ENCODE assay signal across 1 cellular context in genomic region chr21:33917421-33917820, GRCh38.
TF ChIP-seq lines count a peak whose summit lies in the region.

No MANE protein-coding gene starts in this region.

TF ChIP-seq in liver, 16 proteins besides CTCF, POLR2A, EP300 and RAD21 (continued from another document):
- TF ChIP-seq ATF3 (IDR thresholded peaks at IDR 0.05) (no peak), YY1 (IDR thresholded peaks at IDR 0.05) (peak; percentile 26), JUND (IDR thresholded peaks at IDR 0.05) (no peak), HNF4G (IDR thresholded peaks at IDR 0.05) (no peak), NR2F2 (IDR thresholded peaks at IDR 0.05) (no peak), FOXA1 (IDR thresholded peaks at IDR 0.05) (no peak), REST (IDR thresholded peaks at IDR 0.05) (no peak), GABPA (IDR thresholded peaks at IDR 0.05 in 1 of 2, conservative IDR thresholded peaks at IDR 0.05 in 1 of 2) (no peak), TAF1 (conservative IDR thresholded peaks at IDR 0.05) (no peak)
TF ChIP-seq in liver: peak in this region for 4.
